27 cellular contexts compared by ENCODE assay signal in the genomic region with DNA sequence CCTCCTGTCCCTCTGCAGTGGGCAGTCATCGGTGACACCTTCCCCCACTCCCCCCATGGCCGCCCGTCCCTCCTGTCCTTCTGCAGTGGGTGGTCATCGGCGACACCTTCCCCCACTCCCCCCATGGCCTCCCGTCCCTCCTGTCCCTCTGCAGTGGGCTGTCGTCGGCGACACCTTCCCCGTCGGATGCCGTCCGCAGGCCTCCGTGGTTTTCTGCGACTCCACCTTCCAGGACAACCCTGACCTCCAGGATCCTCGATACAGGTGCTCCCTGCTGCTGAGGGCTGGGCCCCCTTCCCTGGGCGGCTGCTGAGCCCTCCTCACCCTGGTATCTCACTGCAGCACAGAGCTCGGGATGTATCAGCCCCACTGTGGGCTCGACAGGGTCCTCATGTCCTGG. TPM values are rescaled to one million over a fixed set of nuclear protein-coding genes. Genes with fewer than 3 reads are reported as not detected.
DNase-seq lines count a peak whose midpoint lies in the region; ATAC-seq, FAIRE-seq and TF ChIP-seq lines count a peak whose summit lies in the region.
"Had no signal": no experiment of that assay in that cellular context is flagged by ENCODE, and none has a peak within 500 bp of the region (broad histone marks: within the 10 kb centered on the region; RNA-seq: fewer than 3 reads in every experiment).

No MANE protein-coding gene starts in this region.

- H3K4me3 ChIP-seq in endodermal cell (ENCODE audit: low read length) = no peak overlapping the region
- H3K4me3 ChIP-seq in neuronal stem cell (ENCODE audit: low read length in 2 of 2) = no peak overlapping the region
- H3K4me3 ChIP-seq in HepG2 (replicated peaks in 1 of 3; ENCODE audit: insufficient read depth in 1 of 3, low read depth in 2 of 3, low read length in 3 of 3) = no peak overlapping the region
- H3K4me3 ChIP-seq in coronary artery = no peak overlapping the region
- H3K4me3 ChIP-seq: BLaER1 had no signal

- TF ChIP-seq CTCF in endodermal cell (conservative IDR thresholded peaks at IDR 0.05) (no peak), HepG2 (CRISPR knock-in tag; IDR thresholded peaks at IDR 0.05) (no peak), coronary artery (IDR thresholded peaks at IDR 0.05) (no peak)

- CTCF ChIA-PET in HepG2 (lab: Yijun Ruan, JAX; ENCODE audit: low intra/inter-chr PET ratio, low total read pairs) = no interaction called here

- 77 to 88% methylated on average over 5 to 19 of the region's 19 CpGs for WGBS in endodermal cell (ENCODE audit: insufficient coverage in 1 of 2, insufficient read length in 1 of 2), 2 experiments
- WGBS in neuronal stem cell (ENCODE audit: extremely low coverage in 2 of 2, insufficient read length in 2 of 2, insufficient replicate concordance in 1 of 2), 2 donors = no CpG with 5 or more reads among the region's 19 CpGs
- WGBS in HepG2 (ENCODE audit: low lambda C conversion rate) = 84% methylated on average over 19 of the region's 19 CpGs

- no peaks in the 10 kb centered on the region for H3K4me1 ChIP-seq in endodermal cell (ENCODE audit: control insufficient read depth, insufficient read depth, low read length)
- no peaks in the 10 kb centered on the region for H3K4me1 ChIP-seq in neuronal stem cell (ENCODE audit: control insufficient read depth in 2 of 2, insufficient read depth in 1 of 2, low read depth in 1 of 2, low read length in 2 of 2)
- peaks cover 42% of the 10 kb centered on the region for H3K4me1 ChIP-seq in HepG2 (ENCODE audit: insufficient read depth, low read length)

- BruUV-seq in HepG2 (replicated peaks; lab: Mats Ljungman, UMichigan) = no TSS peak

- no peaks in the 10 kb centered on the region for H3K36me3 Mint-ChIP-seq in endodermal cell (ENCODE audit: low read depth)
- H3K36me3 Mint-ChIP-seq: CD14-positive monocyte; CD4-positive, alpha-beta memory T cell; CD4-positive, CD25-positive, alpha-beta regulatory T cell; CD8-positive, alpha-beta memory T cell had no signal

- H4K8ac ChIP-seq in neuronal stem cell (ENCODE audit: low read depth, low read length) = no peak overlapping the region

- H2BK5ac ChIP-seq in neuronal stem cell (ENCODE audit: low read length) = no peak overlapping the region

- H3K79me1 ChIP-seq in neuronal stem cell (ENCODE audit: low read depth, low read length) = no peaks in the 10 kb centered on the region

- H4K20me1 ChIP-seq in HepG2 (ENCODE audit: insufficient read depth, low read length) = no peaks in the 10 kb centered on the region

- peaks cover 45% of the 10 kb centered on the region for H3K27me3 Mint-ChIP-seq in endodermal cell (ENCODE audit: insufficient read depth)
- H3K27me3 Mint-ChIP-seq: CD4-positive, alpha-beta memory T cell had no signal

- H3K27ac Mint-ChIP-seq in endodermal cell = no peak overlapping the region
- H3K27ac Mint-ChIP-seq: CD4-positive, alpha-beta memory T cell; CD4-positive, CD25-positive, alpha-beta regulatory T cell; CD8-positive, alpha-beta memory T cell had no signal

- intact Hi-C loops in HepG2 (cut with micrococcal nuclease; ENCODE audit: unreplicated experiment) = no loop called here

- H3K79me2 ChIP-seq in HepG2 (ENCODE audit: insufficient read depth, low read length) = no peaks in the 10 kb centered on the region

- no peaks in the 10 kb centered on the region for H3K27me3 ChIP-seq in endodermal cell (ENCODE audit: control insufficient read depth, insufficient read depth, low read length, poor library complexity, severe bottlenecking)
- H3K27me3 ChIP-seq in neuronal stem cell (ENCODE audit: control insufficient read depth in 3 of 3, insufficient read depth in 3 of 3, low read depth in 1 of 3, low read length in 3 of 3) = peaks cover 0 to 36% (median 0%) of the 10 kb centered on the region in 3 experiments
- no peaks in the 10 kb centered on the region for H3K27me3 ChIP-seq in HepG2 (ENCODE audit: control insufficient read depth in 1 of 2, insufficient read depth in 2 of 2, low read length in 2 of 2)
- H3K27me3 ChIP-seq: BE2C, BLaER1 had no signal

- H3K27ac ChIP-seq in endodermal cell (ENCODE audit: low read depth, low read length) (no peak overlapping the region), neuronal stem cell (replicated peaks; ENCODE audit: low read length) (no peak overlapping the region), HepG2 (ENCODE audit: extremely low read length, insufficient read depth, low read length) (no peak overlapping the region), coronary artery (no peak overlapping the region)
- H3K27ac ChIP-seq: BLaER1 had no signal

- TF ChIP-seq POLR2A in HepG2 (IDR thresholded peaks at IDR 0.05; ENCODE audit: insufficient read depth in 1 of 2, low read depth in 2 of 2, low read length in 2 of 2) = no peak

- POLR2A ChIA-PET in HepG2 (lab: Yijun Ruan, JAX) = no interaction called here

- H3K18ac ChIP-seq in neuronal stem cell (ENCODE audit: low read length) = no peak overlapping the region

- peaks cover 11% of the 10 kb centered on the region for H3K4me1 Mint-ChIP-seq in endodermal cell

- TF ChIP-seq EP300 in HepG2 (IDR thresholded peaks at IDR 0.05; ENCODE audit: low read depth in 2 of 2, low read length in 2 of 2) (no peak), HepG2 (CRISPR knock-in tag; IDR thresholded peaks at IDR 0.05; ENCODE audit: borderline replicate concordance) (no peak)

- no peak overlapping the region for H3K9ac ChIP-seq in endodermal cell (ENCODE audit: extremely low read depth, low read length, poor library complexity, severe bottlenecking)
- peak overlapping the region; percentile 21 for H3K9ac ChIP-seq in neuronal stem cell (ENCODE audit: low read depth, low read length, poor library complexity)
- H3K9ac ChIP-seq in HepG2 (ENCODE audit: insufficient read depth, low read depth, low read length) = no peak overlapping the region
- H3K9ac ChIP-seq: BLaER1 had no signal

- H3K9me3 ChIP-seq in endodermal cell (ENCODE audit: control insufficient read depth, low read length) (no peaks in the 10 kb centered on the region), neuronal stem cell (replicated peaks in 1 of 2; ENCODE audit: control insufficient read depth in 2 of 2, insufficient read depth in 1 of 2, low read depth in 1 of 2, low read length in 2 of 2) (no peaks in the 10 kb centered on the region), HepG2 (ENCODE audit: low read length) (no peaks in the 10 kb centered on the region)
- H3K9me3 ChIP-seq: BE2C, BLaER1 had no signal

- no peaks in the 10 kb centered on the region for H3K9me3 Mint-ChIP-seq in endodermal cell
- H3K9me3 Mint-ChIP-seq: CD14-positive monocyte; CD4-positive, alpha-beta memory T cell; CD4-positive, CD25-positive, alpha-beta regulatory T cell; CD8-positive, alpha-beta memory T cell had no signal

- H2AK5ac ChIP-seq in neuronal stem cell (ENCODE audit: low read depth, low read length) = peak overlapping the region; percentile 94

- H3K23ac ChIP-seq in neuronal stem cell (ENCODE audit: low read depth, low read length, poor library complexity) = peak overlapping the region; percentile 65

- H3K36me3 ChIP-seq in endodermal cell (ENCODE audit: control insufficient read depth, insufficient read depth, low read length) (no peaks in the 10 kb centered on the region), neuronal stem cell (replicated peaks in 1 of 2; ENCODE audit: control insufficient read depth in 2 of 2, insufficient read depth in 2 of 2, low read length in 2 of 2) (no peaks in the 10 kb centered on the region), HepG2 (replicated peaks in 1 of 2; ENCODE audit: control insufficient read depth in 1 of 2, insufficient read depth in 2 of 2, low read length in 2 of 2) (no peaks in the 10 kb centered on the region)
- H3K36me3 ChIP-seq: BE2C, BLaER1 had no signal

- no peak overlapping the region for H2BK12ac ChIP-seq in neuronal stem cell (ENCODE audit: low read length)

- ATAC-seq in HepG2 (no peak), HG03159 (IDR thresholded peaks at IDR 0.05; ENCODE audit: unreplicated experiment) (no peak), HG03175 (IDR thresholded peaks at IDR 0.05; ENCODE audit: unreplicated experiment) (no peak)

- no peak overlapping the region for H2BK120ac ChIP-seq in neuronal stem cell (ENCODE audit: low read depth, low read length)

- H3K4me3 Mint-ChIP-seq in endodermal cell = no peak overlapping the region
- H3K4me3 Mint-ChIP-seq: CD14-positive monocyte; CD4-positive, alpha-beta memory T cell; CD4-positive, CD25-positive, alpha-beta regulatory T cell had no signal

- H3K4me2 ChIP-seq in neuronal stem cell (ENCODE audit: insufficient read depth, low read length, poor library complexity, severe bottlenecking) = no peak overlapping the region
- H3K4me2 ChIP-seq in HepG2 (ENCODE audit: low read depth, low read length) = no peak overlapping the region

- in situ Hi-C loops in HepG2 (cut with HindIII; ENCODE audit: extremely low pct_ligation_motif_present, low pct_unique_long_range_greater_than_20kb) = no loop called here

- TF ChIP-seq RAD21 in HepG2 (CRISPR knock-in tag; IDR thresholded peaks at IDR 0.05) = no peak

- no peak overlapping the region for H4K91ac ChIP-seq in neuronal stem cell (ENCODE audit: low read depth, low read length, poor library complexity)

- H2BK15ac ChIP-seq in neuronal stem cell (ENCODE audit: low read length) = no peak overlapping the region

- DNase-seq in endodermal cell = peak; percentile 38
- DNase-seq in islet precursor cell = peak; percentile 46
- no peak for DNase-seq in neuronal stem cell (ENCODE audit: low spot score)
- no peak for DNase-seq in HepG2 (ENCODE audit: low spot score)
- no peak for DNase-seq in coronary artery (ENCODE audit: low spot score)
- DNase-seq: 8988T; ACHN; C1 segment of cervical spinal cord; CD4-positive, alpha-beta memory T cell; CD4-positive, CD25-positive, alpha-beta regulatory T cell; CD8-positive, alpha-beta memory T cell; COR-L47; DMS 273 treated with DMSO at 0.1 percent for 48 hours; DMS153; DMS53; DMS79; DND-41; GF-D8 had no signal

- peak overlapping the region; percentile 8 for H3K14ac ChIP-seq in neuronal stem cell (ENCODE audit: low read length)

- no peak overlapping the region for H3K4ac ChIP-seq in neuronal stem cell (ENCODE audit: low read length)

- FAIRE-seq in HepG2 (lab: Jason Lieb, UNC) = no peak
- FAIRE-seq: A204.1, G401.6, GM12891, GM19239 had no signal

- H2AFZ ChIP-seq in neuronal stem cell (ENCODE audit: low read length) (no peak overlapping the region), HepG2 (ENCODE audit: low read length) (no peak overlapping the region)

RNA-seq across cellular contexts. Expression of a gene that starts 2.2 kb away (rescaled TPM):
- total RNA-seq in endodermal cell (not detected), HepG2 (2016; rRNA removed; fragmentation: Illumina TruSeq; extraction: Trizol) (1.2 and 1.5 TPM in 2 replicates)
- polyA plus RNA-seq in endodermal cell (2013, experiment 1 of 2) = 0.21 TPM
- 0.29 TPM for polyA plus RNA-seq in endodermal cell (2013, experiment 2 of 2)
- polyA plus RNA-seq in neuronal stem cell (2013, experiment 1 of 2) = 0.33 TPM
- 0.26 TPM for polyA plus RNA-seq in neuronal stem cell (2013, experiment 2 of 2)
- total RNA-seq in HepG2 (2016; cell fraction: cytosol; rRNA removed; fragmentation: Illumina TruSeq; extraction: Trizol; ENCODE audit: low read depth) = 1.2 and 1.7 TPM in 2 replicates
- total RNA-seq in HepG2 (2016; cell fraction: insoluble cytoplasmic fraction; rRNA removed; fragmentation: Illumina TruSeq; extraction: Trizol) = 1.3 and 2.0 TPM in 2 replicates
- total RNA-seq in HepG2 (2016; cell fraction: membrane; rRNA removed; fragmentation: Illumina TruSeq; extraction: Trizol) = 1.9 and 2.9 TPM in 2 replicates
- total RNA-seq in HepG2 (2016; cell fraction: nucleus; rRNA removed; fragmentation: Illumina TruSeq; extraction: Trizol) = 1.7 and 2.7 TPM in 2 replicates
- polyA plus RNA-seq in HepG2 (2011; rRNA removed) = 2.9 and 5.0 TPM in 2 replicates
- 2.3 and 3.0 TPM in 2 replicates for polyA plus RNA-seq in HepG2 (2011; cell fraction: cytosol; rRNA removed)
- 27.0 and 27.4 TPM in 2 replicates for polyA plus RNA-seq in HepG2 (2011; cell fraction: nucleus; rRNA removed)
- 1.8 and 3.2 TPM in 2 replicates for polyA plus RNA-seq in HepG2 (2012)
- 2.6 and 2.7 TPM in 2 replicates for polyA plus RNA-seq in HepG2 (2016; cell fraction: cytosol; fragmentation: Illumina TruSeq; extraction: Trizol; ENCODE audit: low read depth)
- polyA plus RNA-seq in HepG2 (2016; cell fraction: insoluble cytoplasmic fraction; fragmentation: Illumina TruSeq; extraction: Trizol; ENCODE audit: low read depth) = 1.4 and 1.6 TPM in 2 replicates
- polyA plus RNA-seq in HepG2 (2016; cell fraction: membrane; fragmentation: Illumina TruSeq; extraction: Trizol; ENCODE audit: low read depth) = 1.6 and 1.8 TPM in 2 replicates
- 3.9 and 5.8 TPM in 2 replicates for polyA plus RNA-seq in HepG2 (2016; cell fraction: nucleus; fragmentation: Illumina TruSeq; extraction: Trizol; ENCODE audit: insufficient read depth, low read depth)
- polyA minus RNA-seq in HepG2 (2011; rRNA and poly(A)+ RNA removed; ENCODE audit: low replicate concordance) = 5.0 TPM in 1 of 2 replicates, not detected in the other
- polyA minus RNA-seq in HepG2 (2011; cell fraction: cytosol; rRNA and poly(A)+ RNA removed) = 1.1 TPM in 1 of 2 replicates, not detected in the other
- polyA minus RNA-seq in HepG2 (2011; cell fraction: nucleus; rRNA and poly(A)+ RNA removed) = 1.2 and 2.2 TPM in 2 replicates
- total RNA-seq: CD4-positive, alpha-beta memory T cell; CD4-positive, CD25-positive, alpha-beta regulatory T cell had no signal
- polyA plus RNA-seq: CD14-positive monocyte; CD4-positive, alpha-beta memory T cell; CD4-positive, CD25-positive, alpha-beta regulatory T cell; CD8-positive, alpha-beta memory T cell had no signal

RNA-seq across cellular contexts. Expression of a gene that starts 7.5 kb away (rescaled TPM):
- total RNA-seq in endodermal cell (1 to 10 TPM; 4.0 to 4.2 TPM), HepG2 (2016; rRNA removed; fragmentation: Illumina TruSeq; extraction: Trizol) (0.76 and 1.2 TPM in 2 replicates)
- 5.0 TPM for polyA plus RNA-seq in endodermal cell (2013, experiment 1 of 2)
- polyA plus RNA-seq in endodermal cell (2013, experiment 2 of 2) = 2.8 TPM
- polyA plus RNA-seq in neuronal stem cell (2013, experiment 1 of 2) = 2.4 TPM
- 2.2 TPM for polyA plus RNA-seq in neuronal stem cell (2013, experiment 2 of 2)
- total RNA-seq in HepG2 (2016; cell fraction: cytosol; rRNA removed; fragmentation: Illumina TruSeq; extraction: Trizol; ENCODE audit: low read depth) = 0.10 and 0.18 TPM in 2 replicates
- total RNA-seq in HepG2 (2016; cell fraction: insoluble cytoplasmic fraction; rRNA removed; fragmentation: Illumina TruSeq; extraction: Trizol) = 0.68 and 1.4 TPM in 2 replicates
- total RNA-seq in HepG2 (2016; cell fraction: membrane; rRNA removed; fragmentation: Illumina TruSeq; extraction: Trizol) = 0.68 and 0.83 TPM in 2 replicates
- total RNA-seq in HepG2 (2016; cell fraction: nucleus; rRNA removed; fragmentation: Illumina TruSeq; extraction: Trizol) = 1.3 and 1.9 TPM in 2 replicates
- 3.0 and 4.0 TPM in 2 replicates for polyA plus RNA-seq in HepG2 (2011; rRNA removed)
- 2.7 and 2.8 TPM in 2 replicates for polyA plus RNA-seq in HepG2 (2011; cell fraction: cytosol; rRNA removed)
- polyA plus RNA-seq in HepG2 (2011; cell fraction: nucleus; rRNA removed) = 7.0 and 9.2 TPM in 2 replicates
- polyA plus RNA-seq in HepG2 (2012) = 3.7 and 10.8 TPM in 2 replicates
- 0.40 and 0.43 TPM in 2 replicates for polyA plus RNA-seq in HepG2 (2016; cell fraction: cytosol; fragmentation: Illumina TruSeq; extraction: Trizol; ENCODE audit: low read depth)
- polyA plus RNA-seq in HepG2 (2016; cell fraction: insoluble cytoplasmic fraction; fragmentation: Illumina TruSeq; extraction: Trizol; ENCODE audit: low read depth) = 1.3 and 1.6 TPM in 2 replicates
- polyA plus RNA-seq in HepG2 (2016; cell fraction: membrane; fragmentation: Illumina TruSeq; extraction: Trizol; ENCODE audit: low read depth) = 0.73 and 0.76 TPM in 2 replicates
- polyA plus RNA-seq in HepG2 (2016; cell fraction: nucleus; fragmentation: Illumina TruSeq; extraction: Trizol; ENCODE audit: insufficient read depth, low read depth) = 6.0 and 6.1 TPM in 2 replicates
- polyA minus RNA-seq in HepG2 (2011; rRNA and poly(A)+ RNA removed; ENCODE audit: low replicate concordance) = 0.94 and 3.6 TPM in 2 replicates
- 3.0 and 3.9 TPM in 2 replicates for polyA minus RNA-seq in HepG2 (2011; cell fraction: cytosol; rRNA and poly(A)+ RNA removed)
- 2.7 and 3.0 TPM in 2 replicates for polyA minus RNA-seq in HepG2 (2011; cell fraction: nucleus; rRNA and poly(A)+ RNA removed)
- polyA plus RNA-seq: CD14-positive monocyte had no signal

RNA-seq across cellular contexts. Expression of a gene that starts 14.1 kb away (rescaled TPM):
- 10 to 100 TPM; 89.9 to 90.1 TPM for total RNA-seq in endodermal cell
- 84.3 TPM for polyA plus RNA-seq in endodermal cell (2013, experiment 1 of 2)
- polyA plus RNA-seq in endodermal cell (2013, experiment 2 of 2) = 75.6 TPM
- 39.3 TPM for polyA plus RNA-seq in neuronal stem cell (2013, experiment 1 of 2)
- polyA plus RNA-seq in neuronal stem cell (2013, experiment 2 of 2) = 38.7 TPM
- total RNA-seq in HepG2 (2016; rRNA removed; fragmentation: Illumina TruSeq; extraction: Trizol) = 21.3 and 40.9 TPM in 2 replicates
- 10.6 and 11.9 TPM in 2 replicates for total RNA-seq in HepG2 (2016; cell fraction: cytosol; rRNA removed; fragmentation: Illumina TruSeq; extraction: Trizol; ENCODE audit: low read depth)
- total RNA-seq in HepG2 (2016; cell fraction: insoluble cytoplasmic fraction; rRNA removed; fragmentation: Illumina TruSeq; extraction: Trizol) = 18.4 and 42.1 TPM in 2 replicates
- total RNA-seq in HepG2 (2016; cell fraction: membrane; rRNA removed; fragmentation: Illumina TruSeq; extraction: Trizol) = 25.7 and 27.6 TPM in 2 replicates
- total RNA-seq in HepG2 (2016; cell fraction: nucleus; rRNA removed; fragmentation: Illumina TruSeq; extraction: Trizol) = 35.2 and 39.9 TPM in 2 replicates
- polyA plus RNA-seq in HepG2 (2011; rRNA removed) = 31.7 and 43.3 TPM in 2 replicates
- polyA plus RNA-seq in HepG2 (2011; cell fraction: cytosol; rRNA removed) = 23.0 and 36.7 TPM in 2 replicates
- polyA plus RNA-seq in HepG2 (2011; cell fraction: nucleus; rRNA removed) = 212 and 268 TPM in 2 replicates
- polyA plus RNA-seq in HepG2 (2012) = 35.0 and 42.8 TPM in 2 replicates
- polyA plus RNA-seq in HepG2 (2016; cell fraction: cytosol; fragmentation: Illumina TruSeq; extraction: Trizol; ENCODE audit: low read depth) = 5.2 and 5.5 TPM in 2 replicates
- 23.9 and 35.9 TPM in 2 replicates for polyA plus RNA-seq in HepG2 (2016; cell fraction: insoluble cytoplasmic fraction; fragmentation: Illumina TruSeq; extraction: Trizol; ENCODE audit: low read depth)
- polyA plus RNA-seq in HepG2 (2016; cell fraction: membrane; fragmentation: Illumina TruSeq; extraction: Trizol; ENCODE audit: low read depth) = 16.7 and 21.6 TPM in 2 replicates
- polyA plus RNA-seq in HepG2 (2016; cell fraction: nucleus; fragmentation: Illumina TruSeq; extraction: Trizol; ENCODE audit: insufficient read depth, low read depth) = 92.6 and 93.2 TPM in 2 replicates
- polyA minus RNA-seq in HepG2 (2011; rRNA and poly(A)+ RNA removed; ENCODE audit: low replicate concordance) = 67.4 and 124 TPM in 2 replicates
- 36.5 and 37.3 TPM in 2 replicates for polyA minus RNA-seq in HepG2 (2011; cell fraction: cytosol; rRNA and poly(A)+ RNA removed)
- polyA minus RNA-seq in HepG2 (2011; cell fraction: nucleus; rRNA and poly(A)+ RNA removed) = 65.0 and 67.6 TPM in 2 replicates

RNA-seq across cellular contexts. Expression of a gene that starts 18.6 kb away (rescaled TPM):
- 10 to 100 TPM; 58.8 to 65.2 TPM for total RNA-seq in endodermal cell
- polyA plus RNA-seq in endodermal cell (2013, experiment 1 of 2) = 53.1 TPM
- polyA plus RNA-seq in endodermal cell (2013, experiment 2 of 2) = 43.3 TPM
- 29.8 TPM for polyA plus RNA-seq in neuronal stem cell (2013, experiment 1 of 2)
- 30.2 TPM for polyA plus RNA-seq in neuronal stem cell (2013, experiment 2 of 2)
- 10.2 and 30.6 TPM in 2 replicates for total RNA-seq in HepG2 (2016; rRNA removed; fragmentation: Illumina TruSeq; extraction: Trizol)
- 6.3 and 7.5 TPM in 2 replicates for total RNA-seq in HepG2 (2016; cell fraction: cytosol; rRNA removed; fragmentation: Illumina TruSeq; extraction: Trizol; ENCODE audit: low read depth)
- 8.1 and 32.3 TPM in 2 replicates for total RNA-seq in HepG2 (2016; cell fraction: insoluble cytoplasmic fraction; rRNA removed; fragmentation: Illumina TruSeq; extraction: Trizol)
- 12.9 and 13.8 TPM in 2 replicates for total RNA-seq in HepG2 (2016; cell fraction: membrane; rRNA removed; fragmentation: Illumina TruSeq; extraction: Trizol)
- total RNA-seq in HepG2 (2016; cell fraction: nucleus; rRNA removed; fragmentation: Illumina TruSeq; extraction: Trizol) = 37.5 and 43.9 TPM in 2 replicates
- polyA plus RNA-seq in HepG2 (2011; rRNA removed) = 23.3 and 37.9 TPM in 2 replicates
- 18.2 and 36.8 TPM in 2 replicates for polyA plus RNA-seq in HepG2 (2011; cell fraction: cytosol; rRNA removed)
- 284 and 409 TPM in 2 replicates for polyA plus RNA-seq in HepG2 (2011; cell fraction: nucleus; rRNA removed)
- polyA plus RNA-seq in HepG2 (2012) = 20.6 and 26.6 TPM in 2 replicates
- polyA plus RNA-seq in HepG2 (2016; cell fraction: cytosol; fragmentation: Illumina TruSeq; extraction: Trizol; ENCODE audit: low read depth) = 9.6 and 9.7 TPM in 2 replicates
- 10.4 and 13.2 TPM in 2 replicates for polyA plus RNA-seq in HepG2 (2016; cell fraction: insoluble cytoplasmic fraction; fragmentation: Illumina TruSeq; extraction: Trizol; ENCODE audit: low read depth)
- 11.7 and 14.1 TPM in 2 replicates for polyA plus RNA-seq in HepG2 (2016; cell fraction: membrane; fragmentation: Illumina TruSeq; extraction: Trizol; ENCODE audit: low read depth)
- 103 and 105 TPM in 2 replicates for polyA plus RNA-seq in HepG2 (2016; cell fraction: nucleus; fragmentation: Illumina TruSeq; extraction: Trizol; ENCODE audit: insufficient read depth, low read depth)
- polyA minus RNA-seq in HepG2 (2011; rRNA and poly(A)+ RNA removed; ENCODE audit: low replicate concordance) = 33.1 and 122 TPM in 2 replicates
- 51.0 and 56.0 TPM in 2 replicates for polyA minus RNA-seq in HepG2 (2011; cell fraction: cytosol; rRNA and poly(A)+ RNA removed)
- polyA minus RNA-seq in HepG2 (2011; cell fraction: nucleus; rRNA and poly(A)+ RNA removed) = 27.5 and 28.8 TPM in 2 replicates

RNA-seq across cellular contexts. Expression of a gene that starts 19.1 kb away (rescaled TPM):
- total RNA-seq in endodermal cell = 10 to 100 TPM; 63.3 to 73.1 TPM
- polyA plus RNA-seq in endodermal cell (2013, experiment 1 of 2) = 52.0 TPM
- 49.5 TPM for polyA plus RNA-seq in endodermal cell (2013, experiment 2 of 2)
- 29.6 TPM for polyA plus RNA-seq in neuronal stem cell (2013, experiment 1 of 2)
- polyA plus RNA-seq in neuronal stem cell (2013, experiment 2 of 2) = 27.7 TPM
- total RNA-seq in HepG2 (2016; rRNA removed; fragmentation: Illumina TruSeq; extraction: Trizol) = 44.1 and 64.4 TPM in 2 replicates
- 21.9 and 25.9 TPM in 2 replicates for total RNA-seq in HepG2 (2016; cell fraction: cytosol; rRNA removed; fragmentation: Illumina TruSeq; extraction: Trizol; ENCODE audit: low read depth)
- 38.6 and 60.9 TPM in 2 replicates for total RNA-seq in HepG2 (2016; cell fraction: insoluble cytoplasmic fraction; rRNA removed; fragmentation: Illumina TruSeq; extraction: Trizol)
- 36.3 and 40.8 TPM in 2 replicates for total RNA-seq in HepG2 (2016; cell fraction: membrane; rRNA removed; fragmentation: Illumina TruSeq; extraction: Trizol)
- 55.8 and 71.9 TPM in 2 replicates for total RNA-seq in HepG2 (2016; cell fraction: nucleus; rRNA removed; fragmentation: Illumina TruSeq; extraction: Trizol)
- polyA plus RNA-seq in HepG2 (2011; rRNA removed) = 27.6 and 28.1 TPM in 2 replicates
- 14.9 and 27.9 TPM in 2 replicates for polyA plus RNA-seq in HepG2 (2011; cell fraction: cytosol; rRNA removed)
- polyA plus RNA-seq in HepG2 (2011; cell fraction: nucleus; rRNA removed) = 133 and 198 TPM in 2 replicates
- polyA plus RNA-seq in HepG2 (2012) = 18.5 and 22.1 TPM in 2 replicates
- 19.2 and 20.6 TPM in 2 replicates for polyA plus RNA-seq in HepG2 (2016; cell fraction: cytosol; fragmentation: Illumina TruSeq; extraction: Trizol; ENCODE audit: low read depth)
- 35.4 and 35.6 TPM in 2 replicates for polyA plus RNA-seq in HepG2 (2016; cell fraction: insoluble cytoplasmic fraction; fragmentation: Illumina TruSeq; extraction: Trizol; ENCODE audit: low read depth)
- 30.3 and 30.4 TPM in 2 replicates for polyA plus RNA-seq in HepG2 (2016; cell fraction: membrane; fragmentation: Illumina TruSeq; extraction: Trizol; ENCODE audit: low read depth)
- 141 and 144 TPM in 2 replicates for polyA plus RNA-seq in HepG2 (2016; cell fraction: nucleus; fragmentation: Illumina TruSeq; extraction: Trizol; ENCODE audit: insufficient read depth, low read depth)
- polyA minus RNA-seq in HepG2 (2011; rRNA and poly(A)+ RNA removed; ENCODE audit: low replicate concordance) = 32.7 and 68.1 TPM in 2 replicates
- 16.6 and 22.2 TPM in 2 replicates for polyA minus RNA-seq in HepG2 (2011; cell fraction: cytosol; rRNA and poly(A)+ RNA removed)
- polyA minus RNA-seq in HepG2 (2011; cell fraction: nucleus; rRNA and poly(A)+ RNA removed) = 13.8 and 21.0 TPM in 2 replicates

Comparison
In these comparisons a context has a peak if more than half of its experiments do, and no peak if none do; other contexts are left out.
1. DNase-seq: peak in endodermal cell (single experiment) and islet precursor cell (single experiment); none in neuronal stem cell (single experiment), HepG2 (single experiment) and coronary artery (single experiment).